Comparison of ENCODE assay signal across 28 cellular contexts in genomic region chr9:84485539-84485938, GRCh38.
"Had no signal": no experiment of that assay in that cellular context is flagged by ENCODE, and none has a peak within 500 bp of the region (broad histone marks: within the 10 kb centered on the region; RNA-seq: fewer than 3 reads in every experiment).

No MANE protein-coding gene starts in this region.

- H3K4me3 Mint-ChIP-seq: activated B cell treated with CpG ODN at 0.5 μM for 24 hours; activated CD8-positive, alpha-beta T cell treated with anti-CD3 and anti-CD28 coated beads, Interleukin-2, amount 10 ng/mL, durations not matched to agents 7 days and 5 days; activated naive CD4-positive, alpha-beta T cell treated with anti-CD3 and anti-CD28 coated beads, Interleukin-2, amount 10 ng/mL, durations not matched to agents 7 days and 5 days; activated naive CD8-positive, alpha-beta T cell treated with anti-CD3 and anti-CD28 coated beads, Interleukin-2, amount 10 ng/mL, durations not matched to agents 7 days and 5 days; activated T-helper 1 cell treated with anti-CD3 and anti-CD28 coated beads, Interleukin-12 subunit alpha, Interleukin-12 subunit beta, Interleukin-2, Interleukin-4 antibody, amounts not matched to agents 30 ng/mL and 10 ng/mL and 1 ng/mL, durations not matched to agents 14 hours and 24 hours and 36 hours; central memory CD8-positive, alpha-beta T cell; natural killer cell; neural progenitor cell; stimulated activated naive B cell treated with anti-CD40 and anti-IgM and Interleukin-4, amounts not matched to agents 10 μg/mL and 1 μg/mL and 100 μg/mL, for 72 hours; T-helper 2 cell treated with Interferon-gamma antibody and Interleukin-4, amounts not matched to agents 5 μg/mL and 100 μg/mL, for 36 hours had no signal

- H2AFZ ChIP-seq: neural progenitor cell, parathyroid adenoma had no signal

- H3K4me2 ChIP-seq: neural progenitor cell, smooth muscle cell had no signal

- H3K27ac ChIP-seq: brain microvascular endothelial cell, heart left ventricle, lower lobe of right lung, neural progenitor cell, parathyroid adenoma, psoas muscle, stomach, tibial artery, upper lobe of right lung had no signal

- H3K27me3 Mint-ChIP-seq: activated naive CD4-positive, alpha-beta T cell treated with anti-CD3 and anti-CD28 coated beads, Interleukin-2, amount 10 ng/mL, durations not matched to agents 7 days and 5 days; activated naive CD8-positive, alpha-beta T cell treated with anti-CD3 and anti-CD28 coated beads, Interleukin-2, amount 10 ng/mL, durations not matched to agents 7 days and 5 days had no signal

- ATAC-seq: activated CD8-positive, alpha-beta T cell treated with anti-CD3 and anti-CD28 coated beads, Interleukin-2, amount 10 ng/mL, durations not matched to agents 7 days and 5 days; heart left ventricle; lower lobe of right lung; natural killer cell; psoas muscle; stimulated activated naive B cell treated with anti-CD40 and anti-IgM and Interleukin-4, amounts not matched to agents 10 μg/mL and 1 μg/mL and 100 μg/mL, for 72 hours; upper lobe of right lung had no signal

- H3K27ac Mint-ChIP-seq: activated B cell treated with CpG ODN at 0.5 μM for 24 hours; activated CD8-positive, alpha-beta T cell treated with anti-CD3 and anti-CD28 coated beads, Interleukin-2, amount 10 ng/mL, durations not matched to agents 7 days and 5 days; activated naive CD4-positive, alpha-beta T cell treated with anti-CD3 and anti-CD28 coated beads, Interleukin-2, amount 10 ng/mL, durations not matched to agents 7 days and 5 days; activated naive CD8-positive, alpha-beta T cell treated with anti-CD3 and anti-CD28 coated beads, Interleukin-2, amount 10 ng/mL, durations not matched to agents 7 days and 5 days; activated T-helper 1 cell treated with anti-CD3 and anti-CD28 coated beads, Interleukin-12 subunit alpha, Interleukin-12 subunit beta, Interleukin-2, Interleukin-4 antibody, amounts not matched to agents 30 ng/mL and 10 ng/mL and 1 ng/mL, durations not matched to agents 14 hours and 24 hours and 36 hours; natural killer cell; neural progenitor cell; stimulated activated naive B cell treated with anti-CD40 and anti-IgM and Interleukin-4, amounts not matched to agents 10 μg/mL and 1 μg/mL and 100 μg/mL, for 72 hours; T-helper 2 cell treated with Interferon-gamma antibody and Interleukin-4, amounts not matched to agents 5 μg/mL and 100 μg/mL, for 36 hours had no signal

- H3K4me3 ChIP-seq: heart left ventricle, lower lobe of right lung, neural progenitor cell, psoas muscle, smooth muscle cell, stomach, tibial artery, upper lobe of right lung had no signal

- H3K36me3 ChIP-seq: brain microvascular endothelial cell, heart left ventricle, lower lobe of right lung, neural progenitor cell, stomach, tibial artery, upper lobe of right lung had no signal

- H3K4me1 Mint-ChIP-seq: activated B cell treated with CpG ODN at 0.5 μM for 24 hours; activated naive CD4-positive, alpha-beta T cell treated with anti-CD3 and anti-CD28 coated beads, Interleukin-2, amount 10 ng/mL, durations not matched to agents 7 days and 5 days; activated naive CD8-positive, alpha-beta T cell treated with anti-CD3 and anti-CD28 coated beads, Interleukin-2, amount 10 ng/mL, durations not matched to agents 7 days and 5 days; central memory CD8-positive, alpha-beta T cell; natural killer cell; stimulated activated naive B cell treated with anti-CD40 and anti-IgM and Interleukin-4, amounts not matched to agents 10 μg/mL and 1 μg/mL and 100 μg/mL, for 72 hours had no signal

- H3K79me2 ChIP-seq: parathyroid adenoma had no signal

- DNase-seq: activated B cell treated with CpG ODN at 0.5 μM for 24 hours; activated CD8-positive, alpha-beta T cell treated with anti-CD3 and anti-CD28 coated beads, Interleukin-2, amount 10 ng/mL, durations not matched to agents 7 days and 5 days; activated effector memory CD4-positive, alpha-beta T cell treated with anti-CD3 and anti-CD28 coated beads, Interleukin-2, amount 50 U/mL, for 16 hours; activated naive CD4-positive, alpha-beta T cell treated with anti-CD3 and anti-CD28 coated beads, Interleukin-2, amount 10 ng/mL, durations not matched to agents 7 days and 5 days; activated naive CD8-positive, alpha-beta T cell treated with anti-CD3 and anti-CD28 coated beads, Interleukin-2, amount 10 ng/mL, durations not matched to agents 7 days and 5 days; activated T-cell treated with anti-CD3 and anti-CD28 coated beads for 4 hours; amniotic stem cell; brain microvascular endothelial cell; effector CD8-positive, alpha-beta T cell; foreskin fibroblast; heart left ventricle; lower lobe of right lung; mesendoderm; natural killer cell; occipital lobe; psoas muscle; stimulated activated CD4-positive, alpha-beta T cell treated with anti-CD3 and anti-CD28 coated beads, Interleukin-1b, Interleukin-23, amount 100 ng/mL, for 48 hours; stimulated activated naive B cell treated with anti-CD40 and anti-IgM and Interleukin-4, amounts not matched to agents 10 μg/mL and 1 μg/mL and 100 μg/mL, for 72 hours; stomach; T-helper 1 cell; tibial artery; upper lobe of right lung had no signal

- H3K9ac ChIP-seq: neural progenitor cell, parathyroid adenoma had no signal

- H3K27me3 ChIP-seq: brain microvascular endothelial cell, neural progenitor cell, stomach, tibial artery, upper lobe of right lung had no signal

- H3K36me3 Mint-ChIP-seq: activated naive CD4-positive, alpha-beta T cell treated with anti-CD3 and anti-CD28 coated beads, Interleukin-2, amount 10 ng/mL, durations not matched to agents 7 days and 5 days; activated naive CD8-positive, alpha-beta T cell treated with anti-CD3 and anti-CD28 coated beads, Interleukin-2, amount 10 ng/mL, durations not matched to agents 7 days and 5 days; natural killer cell; neural progenitor cell; stimulated activated naive B cell treated with anti-CD40 and anti-IgM and Interleukin-4, amounts not matched to agents 10 μg/mL and 1 μg/mL and 100 μg/mL, for 72 hours had no signal

- H3K9me3 Mint-ChIP-seq: activated B cell treated with CpG ODN at 0.5 μM for 24 hours; activated naive CD4-positive, alpha-beta T cell treated with anti-CD3 and anti-CD28 coated beads, Interleukin-2, amount 10 ng/mL, durations not matched to agents 7 days and 5 days; activated naive CD8-positive, alpha-beta T cell treated with anti-CD3 and anti-CD28 coated beads, Interleukin-2, amount 10 ng/mL, durations not matched to agents 7 days and 5 days; activated T-helper 1 cell treated with anti-CD3 and anti-CD28 coated beads, Interleukin-12 subunit alpha, Interleukin-12 subunit beta, Interleukin-2, Interleukin-4 antibody, amounts not matched to agents 30 ng/mL and 10 ng/mL and 1 ng/mL, durations not matched to agents 14 hours and 24 hours and 36 hours; natural killer cell; T-helper 2 cell treated with Interferon-gamma antibody and Interleukin-4, amounts not matched to agents 5 μg/mL and 100 μg/mL, for 36 hours had no signal

- H3K9me3 ChIP-seq: heart left ventricle, lower lobe of right lung, psoas muscle, stomach, tibial artery, upper lobe of right lung had no signal

- H3K4me1 ChIP-seq: lower lobe of right lung, parathyroid adenoma, psoas muscle, stomach, tibial artery, upper lobe of right lung had no signal
